21 cellular contexts compared by ENCODE assay signal in genomic region chr11:31492320-31492913, GRCh38. TPM values are rescaled to one million over a fixed set of nuclear protein-coding genes. Genes with fewer than 3 reads are reported as not detected.
DNase-seq lines count a peak whose midpoint lies in the region; ATAC-seq and TF ChIP-seq lines count a peak whose summit lies in the region.
"Had no signal": no experiment of that assay in that cellular context is flagged by ENCODE, and none has a peak within 500 bp of the region (broad histone marks: within the 10 kb centered on the region; RNA-seq: fewer than 3 reads in every experiment).

No MANE protein-coding gene starts in this region.

- peaks cover 55% of the 10 kb centered on the region for H3K36me3 Mint-ChIP-seq in activated naive CD8-positive, alpha-beta T cell treated with anti-CD3 and anti-CD28 coated beads, Interleukin-2, amount 50 U/mL, for 24 hours (ENCODE audit: low read depth)
- H3K36me3 Mint-ChIP-seq in activated naive CD8-positive, alpha-beta T cell treated with anti-CD3 and anti-CD28 coated beads for 36 hours: peaks cover 49% of the 10 kb centered on the region

- no peaks in the 10 kb centered on the region for H3K27me3 ChIP-seq in H7 (ENCODE audit: control insufficient read depth, insufficient read depth, low read length)
- H3K27me3 ChIP-seq: BLaER1 treated with 17β-estradiol and CSF1 and Interleukin-3, amounts not matched to agents 10 nM and 100 nM had no signal

- H3K27me3 Mint-ChIP-seq in activated naive CD8-positive, alpha-beta T cell treated with anti-CD3 and anti-CD28 coated beads, Interleukin-2, amount 50 U/mL, for 24 hours: no peaks in the 10 kb centered on the region
- no peaks in the 10 kb centered on the region for H3K27me3 Mint-ChIP-seq in activated naive CD8-positive, alpha-beta T cell treated with anti-CD3 and anti-CD28 coated beads for 36 hours

- peaks cover 1% of the 10 kb centered on the region for H3K36me3 ChIP-seq in H7 (replicated peaks; ENCODE audit: control insufficient read depth, insufficient read depth, low read length)

- peaks cover 35% of the 10 kb centered on the region for H3K4me1 Mint-ChIP-seq in activated naive CD8-positive, alpha-beta T cell treated with anti-CD3 and anti-CD28 coated beads, Interleukin-2, amount 50 U/mL, for 24 hours
- peaks cover 35% of the 10 kb centered on the region for H3K4me1 Mint-ChIP-seq in activated naive CD8-positive, alpha-beta T cell treated with anti-CD3 and anti-CD28 coated beads for 36 hours

- H3K4me3 ChIP-seq in retinal pigment epithelial cell (ENCODE audit: low read length): no peak overlapping the region
- H3K4me3 ChIP-seq in H7 (ENCODE audit: insufficient read depth, low read depth, low read length): no peak overlapping the region
- H3K4me3 ChIP-seq: BLaER1 treated with 17β-estradiol and CSF1 and Interleukin-3, amounts not matched to agents 10 nM and 100 nM had no signal

- ATAC-seq in activated naive CD8-positive, alpha-beta T cell treated with anti-CD3 and anti-CD28 coated beads, Interleukin-2, amount 50 U/mL, for 24 hours: peak; percentile 79
- ATAC-seq in HG03039 (IDR thresholded peaks at IDR 0.05; ENCODE audit: unreplicated experiment) (no peak), HG02840 (IDR thresholded peaks at IDR 0.05; ENCODE audit: low FRiP score, unreplicated experiment) (no peak)
- ATAC-seq: activated CD4-positive, CD25-positive, alpha-beta regulatory T cell treated with anti-CD3 and anti-CD28 coated beads, Interleukin-2, amount 50 U/mL, for 24 hours; esophagus mucosa; sciatic nerve; stimulated activated effector memory CD8-positive, alpha-beta T cell treated with anti-CD3 and anti-CD28 coated beads, Interleukin-12 subunit alpha, Interleukin-12 subunit beta, amount 100 ng/mL, for 72 hours had no signal

- no peak for DNase-seq in activated naive CD8-positive, alpha-beta T cell treated with anti-CD3 and anti-CD28 coated beads, Interleukin-2, amount 50 U/mL, for 24 hours
- DNase-seq in activated naive CD8-positive, alpha-beta T cell treated with anti-CD3 and anti-CD28 coated beads for 36 hours: no peak
- DNase-seq in amniotic stem cell (lab: John Stamatoyannopoulos, UW) (peak; percentile 6), fibroblast of peridontal ligament (ENCODE audit: extremely low read depth) (peak; percentile 77), retinal pigment epithelial cell (ENCODE audit: low read depth) (peak; percentile 87), H7 (no peak)
- DNase-seq: activated CD8-positive, alpha-beta memory T cell treated with anti-CD3 and anti-CD28 coated beads for 24 hours; cerebellar nuclear complex; effector CD8-positive, alpha-beta T cell; HFFc6; immature natural killer cell; NCI-H774; OCI-M1; Right ventricle myocardium superior had no signal

- peaks cover 11% of the 10 kb centered on the region for H3K9me3 Mint-ChIP-seq in activated naive CD8-positive, alpha-beta T cell treated with anti-CD3 and anti-CD28 coated beads, Interleukin-2, amount 50 U/mL, for 24 hours
- H3K9me3 Mint-ChIP-seq in activated naive CD8-positive, alpha-beta T cell treated with anti-CD3 and anti-CD28 coated beads for 36 hours: peaks cover 20% of the 10 kb centered on the region
- H3K9me3 Mint-ChIP-seq: immature natural killer cell; stimulated activated effector memory CD8-positive, alpha-beta T cell treated with anti-CD3 and anti-CD28 coated beads, Interleukin-12 subunit alpha, Interleukin-12 subunit beta, amount 100 ng/mL, for 72 hours had no signal

- TF ChIP-seq CTCF in retinal pigment epithelial cell (conservative IDR thresholded peaks at IDR 0.05; ENCODE audit: low read depth, low read length): no peak

- no peak overlapping the region for H3K4me3 Mint-ChIP-seq in activated naive CD8-positive, alpha-beta T cell treated with anti-CD3 and anti-CD28 coated beads, Interleukin-2, amount 50 U/mL, for 24 hours
- H3K4me3 Mint-ChIP-seq in activated naive CD8-positive, alpha-beta T cell treated with anti-CD3 and anti-CD28 coated beads for 36 hours: no peak overlapping the region
- H3K4me3 Mint-ChIP-seq: HFFc6; immature natural killer cell; stimulated activated effector memory CD8-positive, alpha-beta T cell treated with anti-CD3 and anti-CD28 coated beads, Interleukin-12 subunit alpha, Interleukin-12 subunit beta, amount 100 ng/mL, for 72 hours had no signal

- H3K27ac Mint-ChIP-seq in activated naive CD8-positive, alpha-beta T cell treated with anti-CD3 and anti-CD28 coated beads, Interleukin-2, amount 50 U/mL, for 24 hours: no peak overlapping the region
- no peak overlapping the region for H3K27ac Mint-ChIP-seq in activated naive CD8-positive, alpha-beta T cell treated with anti-CD3 and anti-CD28 coated beads for 36 hours
- H3K27ac Mint-ChIP-seq: HFFc6; stimulated activated effector memory CD8-positive, alpha-beta T cell treated with anti-CD3 and anti-CD28 coated beads, Interleukin-12 subunit alpha, Interleukin-12 subunit beta, amount 100 ng/mL, for 72 hours had no signal

RNA-seq across cellular contexts. Expression of gene IMMP1L, which starts 17.0 kb away (rescaled TPM):
- 10 to 100 TPM; 22.5 to 24.3 TPM for total RNA-seq in activated naive CD8-positive, alpha-beta T cell treated with anti-CD3 and anti-CD28 coated beads for 36 hours
- total RNA-seq in H7 (2014; rRNA removed; shearing (Covaris generic)): 23.5 and 33.2 TPM in 2 replicates

RNA-seq across cellular contexts. Expression of gene ELP4, which starts 17.1 kb away (rescaled TPM):
- 10 to 100 TPM; 17.6 to 17.8 TPM for total RNA-seq in activated naive CD8-positive, alpha-beta T cell treated with anti-CD3 and anti-CD28 coated beads for 36 hours
- 28.0 and 35.5 TPM in 2 replicates for total RNA-seq in H7 (2014; rRNA removed; shearing (Covaris generic))

Comparison
In these comparisons a context has a peak if more than half of its experiments do, and no peak if none do; other contexts are left out.
1. DNase-seq: peak in amniotic stem cell (single experiment), fibroblast of peridontal ligament (single experiment) and retinal pigment epithelial cell (single experiment); none in activated naive CD8-positive, alpha-beta T cell treated with anti-CD3 and anti-CD28 coated beads, Interleukin-2, amount 50 U/mL, for 24 hours (single experiment), activated naive CD8-positive, alpha-beta T cell treated with anti-CD3 and anti-CD28 coated beads for 36 hours (single experiment) and H7 (single experiment).